In the genomic region with DNA sequence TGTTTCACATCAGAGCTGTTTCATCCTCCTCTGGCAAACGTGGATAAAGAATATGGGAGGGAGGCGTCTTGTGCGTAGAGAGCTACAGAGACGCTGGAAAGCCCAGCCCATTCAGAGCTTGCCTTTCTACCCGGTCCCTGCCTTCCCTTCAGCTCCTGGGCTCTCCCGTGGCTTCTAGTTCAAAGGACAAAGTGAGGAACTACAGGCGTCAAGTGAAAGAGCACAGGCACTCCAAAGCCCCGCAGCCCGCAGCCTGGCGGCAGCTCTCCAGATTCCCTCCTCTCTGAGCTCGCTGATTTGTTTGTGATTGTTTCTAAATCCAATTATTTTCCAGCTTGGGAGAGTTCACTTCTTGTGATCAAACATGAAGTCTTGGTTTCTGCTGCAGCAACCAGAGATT, we compare ENCODE assay signal across 7 cellular contexts.
"Had no signal": no experiment of that assay in that cellular context is flagged by ENCODE, and none has a peak within 500 bp of the region (broad histone marks: within the 10 kb centered on the region; RNA-seq: fewer than 3 reads in every experiment).

No MANE protein-coding gene starts in this region.

- H3K27ac ChIP-seq: HL-60 had no signal

- ATAC-seq: HepG2 had no signal

- H3K27ac Mint-ChIP-seq: H9, IgD-negative memory B cell had no signal

- DNase-seq: GOT3, H9, HCEC 1CT, KBM-7 had no signal

- H3K4me3 Mint-ChIP-seq: H9, IgD-negative memory B cell had no signal

- H3K4me1 Mint-ChIP-seq: H9, IgD-negative memory B cell had no signal
